1 cellular context compared by ENCODE assay signal in genomic region chr10:102230264-102230860, GRCh38.
TF ChIP-seq lines count a peak whose summit lies in the region.

No MANE protein-coding gene starts in this region.

TF ChIP-seq in HEK293, 187 proteins besides CTCF, POLR2A, EP300 and RAD21 (continued from another document):
- TF ChIP-seq ZNF211 (tag by site-specific recombination; IDR thresholded peaks at IDR 0.05; ENCODE audit: low read depth) (no peak), ZNF416 (tag by site-specific recombination; IDR thresholded peaks at IDR 0.05) (no peak), ZBTB44 (tag by site-specific recombination; IDR thresholded peaks at IDR 0.05) (peak; percentile 40; the same call in 1 of the 2 replicates), HOXA7 (CRISPR knock-in tag; IDR thresholded peaks at IDR 0.05; ENCODE audit: borderline replicate concordance) (no peak), ELK4 (IDR thresholded peaks at IDR 0.05; ENCODE audit: borderline replicate concordance, low read depth, low read length) (no peak), ZNF549 (tag by site-specific recombination; IDR thresholded peaks at IDR 0.05) (no peak), KLF16 (tag by site-specific recombination; IDR thresholded peaks at IDR 0.05) (peak; percentile 18; the same call in 1 of the 2 replicates), MYNN (tag by site-specific recombination; IDR thresholded peaks at IDR 0.05; ENCODE audit: borderline replicate concordance) (no peak), PBX3 (CRISPR knock-in tag; IDR thresholded peaks at IDR 0.05) (no peak; the same call in 1 of the 2 replicates), ZNF791 (tag by site-specific recombination; IDR thresholded peaks at IDR 0.05) (no peak), SCRT1 (tag by site-specific recombination; IDR thresholded peaks at IDR 0.05; ENCODE audit: borderline replicate concordance) (no peak), ZNF324 (tag by site-specific recombination; IDR thresholded peaks at IDR 0.05) (no peak; the same call in 1 of the 2 replicates), ZNF555 (tag by site-specific recombination; conservative IDR thresholded peaks at IDR 0.05) (no peak), PRDM4 (tag by site-specific recombination; IDR thresholded peaks at IDR 0.05) (peak; percentile 37; the same call in 1 of the 2 replicates), ZNF645 (tag by site-specific recombination; IDR thresholded peaks at IDR 0.05) (no peak), ZNF175 (tag by site-specific recombination; IDR thresholded peaks at IDR 0.05) (no peak), ZNF571 (tag by site-specific recombination; IDR thresholded peaks at IDR 0.05) (no peak), ZNF518A (tag by site-specific recombination; conservative IDR thresholded peaks at IDR 0.05; ENCODE audit: low read depth) (no peak), ZNF654 (tag by site-specific recombination; IDR thresholded peaks at IDR 0.05; ENCODE audit: low read depth) (no peak), ZNF391 (tag by site-specific recombination; IDR thresholded peaks at IDR 0.05; ENCODE audit: borderline replicate concordance, low read depth) (peak; percentile 47; the same call in 1 of the 2 replicates), ZNF48 (tag by site-specific recombination; IDR thresholded peaks at IDR 0.05) (no peak), ZNF26 (tag by site-specific recombination; IDR thresholded peaks at IDR 0.05) (no peak), ZNF658 (tag by site-specific recombination; IDR thresholded peaks at IDR 0.05) (no peak), ZNF433 (tag by site-specific recombination; IDR thresholded peaks at IDR 0.05; ENCODE audit: low read depth) (no peak), HOXD13 (CRISPR knock-in tag; IDR thresholded peaks at IDR 0.05; ENCODE audit: borderline replicate concordance) (no peak), OSR2 (tag by site-specific recombination; IDR thresholded peaks at IDR 0.05) (peak; percentile 47; the same call in 1 of the 2 replicates), ZBTB6 (tag by site-specific recombination; IDR thresholded peaks at IDR 0.05) (no peak), ZNF585B (tag by site-specific recombination; IDR thresholded peaks at IDR 0.05) (no peak)
